Comparison of ENCODE assay signal across 19 cellular contexts in genomic region chr1:200400556-200400955, GRCh38. TPM values are rescaled to one million over a fixed set of nuclear protein-coding genes. Genes with fewer than 3 reads are reported as not detected.
A peak's percentile ranks its signal among the peaks of the same experiment; 100 is the strongest.
DNase-seq lines count a peak whose midpoint lies in the region; ATAC-seq and TF ChIP-seq lines count a peak whose summit lies in the region.
"Had no signal": no experiment of that assay in that cellular context is flagged by ENCODE, and none has a peak within 500 bp of the region (broad histone marks: within the 10 kb centered on the region; RNA-seq: fewer than 3 reads in every experiment).

No MANE protein-coding gene starts in this region.

- H3K36me3 ChIP-seq in GM23248 (ENCODE audit: low read depth) (peaks cover 77% of the 10 kb centered on the region), right lobe of liver (no peaks in the 10 kb centered on the region), vagina (peaks cover 0 to 3% of the 10 kb centered on the region in 2 donors)

- H3K4me3 ChIP-seq in GM23248 (no peak overlapping the region), right lobe of liver (no peak overlapping the region), vagina (no peak overlapping the region)
- H3K4me3 ChIP-seq: K562, PC-9 had no signal

- no peaks in the 10 kb centered on the region for H4K20me1 ChIP-seq in GM23248 (ENCODE audit: insufficient read depth)

- H3K9me3 ChIP-seq in GM23248 (ENCODE audit: low read depth) (no peaks in the 10 kb centered on the region), right lobe of liver (no peaks in the 10 kb centered on the region), vagina (no peaks in the 10 kb centered on the region)

- peaks cover 16% of the 10 kb centered on the region for H3K4me1 Mint-ChIP-seq in activated T-helper 1 cell treated with anti-CD3 and anti-CD28 coated beads, Interleukin-12 subunit alpha, Interleukin-12 subunit beta, Interleukin-2, Interleukin-4 antibody, amounts not matched to agents 30 ng/mL and 10 ng/mL and 1 ng/mL, durations not matched to agents 14 hours and 24 hours and 36 hours (ENCODE audit: low read depth)

- H3F3A ChIP-seq in GM23248 (ENCODE audit: insufficient read depth), result peaks cover 89% of the 10 kb centered on the region

- TF ChIP-seq CTCF in right lobe of liver (IDR thresholded peaks at IDR 0.05) (no peak), vagina (IDR thresholded peaks at IDR 0.05) (no peak)

- peak overlapping the region; percentile 48 for H3K4me2 ChIP-seq in GM23248 (ENCODE audit: unreplicated experiment)
- H3K4me2 ChIP-seq: PC-9 had no signal

- H3K27ac ChIP-seq in GM23248 (no peak overlapping the region), right lobe of liver (peak overlapping the region; percentile 55 to 94 (median 81)), substantia nigra (ENCODE audit: low read depth, low read length, poor library complexity, severe bottlenecking) (peak overlapping the region; percentile 40), vagina (no peak overlapping the region)
- H3K27ac ChIP-seq: HL-60, PC-9 had no signal

- DNase-seq in GM23248 (no peak), SK-MEL-5 (ENCODE audit: low read depth, low spot score) (peak; percentile 81), right lobe of liver (no peak), substantia nigra (lab: John Stamatoyannopoulos, UW) (peak in 1 of 49 donors; percentile 30), NCI-H526 (lab: John Stamatoyannopoulos, UW) (no peak), vagina (ENCODE audit: extremely low spot score in 2 of 2) (no peak)
- DNase-seq in activated T-helper 1 cell treated with anti-CD3 and anti-CD28 coated beads, Interleukin-12 subunit alpha, Interleukin-12 subunit beta, Interleukin-2, Interleukin-4 antibody, amounts not matched to agents 30 ng/mL and 10 ng/mL and 1 ng/mL, durations not matched to agents 14 hours and 24 hours and 36 hours (ENCODE audit: low spot score), result no peak
- DNase-seq: ACHN; CD4-positive, CD25-positive, alpha-beta regulatory T cell; DMS53; H9; NCI-H1417 treated with DMSO at 0.1 percent for 48 hours; NCI-H2029 treated with DMSO at 0.1 percent for 48 hours; NCI-H2171 treated with DMSO at 0.1 percent for 48 hours; NCI-H82; PC-9 had no signal

- H3K4me1 ChIP-seq in GM23248 (ENCODE audit: insufficient read depth) (peaks cover 55% of the 10 kb centered on the region), right lobe of liver (peaks cover 0 to 43% (median 0%) of the 10 kb centered on the region in 4 donors), vagina (peaks cover 13% of the 10 kb centered on the region)

- peak in 2 of 4 donors; percentile 22 to 25 for ATAC-seq in right lobe of liver
- ATAC-seq: K562 had no signal

- no peaks in the 10 kb centered on the region for H3K9me2 ChIP-seq in GM23248 (ENCODE audit: insufficient read depth)

- WGBS in GM23248 (ENCODE audit: low coverage in 1 of 2, low lambda C conversion rate in 2 of 2, missing lambda C conversion rate in 2 of 2), 2 experiments, result 70 to 77% methylated on average over 2 of the region's 2 CpGs
- 16% methylated on average over 2 of the region's 2 CpGs for WGBS in right lobe of liver (ENCODE audit: insufficient coverage, low coverage, low lambda C conversion rate, missing lambda C conversion rate)

- H3K9me3 Mint-ChIP-seq in activated T-helper 1 cell treated with anti-CD3 and anti-CD28 coated beads, Interleukin-12 subunit alpha, Interleukin-12 subunit beta, Interleukin-2, Interleukin-4 antibody, amounts not matched to agents 30 ng/mL and 10 ng/mL and 1 ng/mL, durations not matched to agents 14 hours and 24 hours and 36 hours, result no peaks in the 10 kb centered on the region
- H3K9me3 Mint-ChIP-seq: CD4-positive, CD25-positive, alpha-beta regulatory T cell; H9 had no signal

- in situ Hi-C loops in GM23248 (cut with MboI) (no loop called here), SK-MEL-5 (cut with HindIII; ENCODE audit: low pct_unique_long_range_greater_than_20kb, low sequenced_read_pairs) (no loop called here)

- H3K9ac ChIP-seq in GM23248, result no peak overlapping the region

- H3K36me3 Mint-ChIP-seq in activated T-helper 1 cell treated with anti-CD3 and anti-CD28 coated beads, Interleukin-12 subunit alpha, Interleukin-12 subunit beta, Interleukin-2, Interleukin-4 antibody, amounts not matched to agents 30 ng/mL and 10 ng/mL and 1 ng/mL, durations not matched to agents 14 hours and 24 hours and 36 hours (ENCODE audit: low read depth), result peaks cover 34% of the 10 kb centered on the region

- H2AFZ ChIP-seq in GM23248, result no peak overlapping the region
- H2AFZ ChIP-seq: PC-9 had no signal

- peaks cover 62% of the 10 kb centered on the region for H3K79me2 ChIP-seq in GM23248 (ENCODE audit: insufficient read depth)

- no peaks in the 10 kb centered on the region for H3K27me3 ChIP-seq in GM23248 (replicated peaks; ENCODE audit: insufficient read depth)
- H3K27me3 ChIP-seq in right lobe of liver, result no peaks in the 10 kb centered on the region
- H3K27me3 ChIP-seq in vagina, result no peaks in the 10 kb centered on the region

- intact Hi-C loops in right lobe of liver (cut with DNase I) (no loop called here), vagina (cut with DNase I) (no loop called here)
- intact Hi-C loops in activated T-helper 1 cell treated with anti-CD3 and anti-CD28 coated beads, Interleukin-12 subunit alpha, Interleukin-12 subunit beta, Interleukin-2, Interleukin-4 antibody, amounts not matched to agents 30 ng/mL and 10 ng/mL and 1 ng/mL, durations not matched to agents 14 hours and 24 hours and 36 hours (cut with micrococcal nuclease), result no loop called here

- TF ChIP-seq POLR2A in right lobe of liver (IDR thresholded peaks at IDR 0.05), result no peak
- TF ChIP-seq POLR2A in vagina (IDR thresholded peaks at IDR 0.05), result no peak

- no peak overlapping the region for H3K27ac Mint-ChIP-seq in activated T-helper 1 cell treated with anti-CD3 and anti-CD28 coated beads, Interleukin-12 subunit alpha, Interleukin-12 subunit beta, Interleukin-2, Interleukin-4 antibody, amounts not matched to agents 30 ng/mL and 10 ng/mL and 1 ng/mL, durations not matched to agents 14 hours and 24 hours and 36 hours
- H3K27ac Mint-ChIP-seq: B cell had no signal

- no peaks in the 10 kb centered on the region for H3K27me3 Mint-ChIP-seq in activated T-helper 1 cell treated with anti-CD3 and anti-CD28 coated beads, Interleukin-12 subunit alpha, Interleukin-12 subunit beta, Interleukin-2, Interleukin-4 antibody, amounts not matched to agents 30 ng/mL and 10 ng/mL and 1 ng/mL, durations not matched to agents 14 hours and 24 hours and 36 hours (ENCODE audit: insufficient read depth)
- H3K27me3 Mint-ChIP-seq: B cell; CD4-positive, CD25-positive, alpha-beta regulatory T cell had no signal

- H3K4me3 Mint-ChIP-seq in activated T-helper 1 cell treated with anti-CD3 and anti-CD28 coated beads, Interleukin-12 subunit alpha, Interleukin-12 subunit beta, Interleukin-2, Interleukin-4 antibody, amounts not matched to agents 30 ng/mL and 10 ng/mL and 1 ng/mL, durations not matched to agents 14 hours and 24 hours and 36 hours, result no peak overlapping the region
- H3K4me3 Mint-ChIP-seq: B cell; CD4-positive, CD25-positive, alpha-beta regulatory T cell; H9 had no signal

RNA-seq across cellular contexts. Expression of gene ZNF281, which starts 9.3 kb away (rescaled TPM):
- total RNA-seq in GM23248 (2014; rRNA removed; shearing (Covaris generic)), result 41.6 and 45.2 TPM in 2 replicates
- 39.1 and 40.3 TPM in 2 replicates for polyA plus RNA-seq in GM23248 (2016; fragmentation: Nextera tagmentation; extraction: Ambion mirVana)
- 20.4 and 21.5 TPM in 2 replicates for total RNA-seq in SK-MEL-5 (2014; rRNA removed; shearing (Covaris generic))
- 14.8 and 21.1 TPM in 2 replicates for polyA plus RNA-seq in SK-MEL-5 (2015; cell fraction: cytosol; rRNA removed)
- polyA plus RNA-seq in SK-MEL-5 (2015; cell fraction: nucleus; rRNA removed), result 27.2 and 27.3 TPM in 2 replicates
- total RNA-seq in right lobe of liver, result 10 to 100 TPM; 12.6 to 15.2 (median 13.8) TPM
- 23.5 and 24.1 TPM in 2 replicates for total RNA-seq in activated T-helper 1 cell treated with anti-CD3 and anti-CD28 coated beads, Interleukin-12 subunit alpha, Interleukin-12 subunit beta, Interleukin-2, Interleukin-4 antibody, amounts not matched to agents 30 ng/mL and 10 ng/mL and 1 ng/mL, durations not matched to agents 14 hours and 24 hours and 36 hours
- 8.8 TPM for total RNA-seq in vagina

Comparison
In these comparisons a context has a peak if more than half of its experiments do, and no peak if none do; other contexts are left out.
1. H3K27ac ChIP-seq: peak in right lobe of liver (3 of 3) and substantia nigra (single experiment); none in GM23248 (single experiment) and vagina (single experiment).